8 cellular contexts compared by ENCODE assay signal in genomic region chr1:248243204-248243603, GRCh38. TPM values are rescaled to one million over a fixed set of nuclear protein-coding genes. Genes with fewer than 3 reads are reported as not detected.
DNase-seq lines count a peak whose midpoint lies in the region; ATAC-seq and TF ChIP-seq lines count a peak whose summit lies in the region.

No MANE protein-coding gene starts in this region.

- H3K27ac Mint-ChIP-seq in naive thymus-derived CD8-positive, alpha-beta T cell = no peak overlapping the region

- POLR2A ChIA-PET in Panc1 (lab: Charles Lee) = no interaction called here
- POLR2A ChIA-PET in naive thymus-derived CD8-positive, alpha-beta T cell (lab: Charles Lee) = no interaction called here

- CTCF ChIA-PET in Panc1 (lab: Charles Lee) = no interaction called here

- DNase-seq in EH (ENCODE audit: low read depth) (peak; percentile 11), HuH-7 (ENCODE audit: low spot score) (peak; percentile 35), Panc1 (ENCODE audit: low read depth, low spot score) (peak; percentile 20), cerebellar cortex (ENCODE audit: low spot score) (peak; percentile 0)
- DNase-seq in naive thymus-derived CD8-positive, alpha-beta T cell = peak in 6 of 10 donors; percentile 6 to 62 (median 30)

- intact Hi-C loops in Panc1 (cut with micrococcal nuclease; ENCODE audit: unreplicated experiment) = no loop called here

- no peaks in the 10 kb centered on the region for H3K27me3 ChIP-seq in Panc1 (ENCODE audit: control insufficient read depth, insufficient read depth, low read length)

- H3K36me3 ChIP-seq in Panc1 (ENCODE audit: control insufficient read depth, insufficient read depth, low read length) = no peaks in the 10 kb centered on the region

- peak overlapping the region in 4 of 10 donors; percentile 41 to 67 (median 52) for H3K4me3 Mint-ChIP-seq in naive thymus-derived CD8-positive, alpha-beta T cell

- H3K27ac ChIP-seq in 22Rv1 (no peak overlapping the region), Panc1 (ENCODE audit: low read length) (no peak overlapping the region)

- no peaks in the 10 kb centered on the region for H3K4me1 ChIP-seq in Panc1 (ENCODE audit: control insufficient read depth, insufficient read depth, low read length)

- H3K36me3 Mint-ChIP-seq in naive thymus-derived CD8-positive, alpha-beta T cell = no peaks in the 10 kb centered on the region

- no peaks in the 10 kb centered on the region for H3K9me3 Mint-ChIP-seq in naive thymus-derived CD8-positive, alpha-beta T cell

- no TSS peak for BruUV-seq in Panc1 (replicated peaks; lab: Mats Ljungman, UMichigan)

- peaks cover 2 to 6% (median 3%) of the 10 kb centered on the region in 4 donors for H3K4me1 Mint-ChIP-seq in naive thymus-derived CD8-positive, alpha-beta T cell

- no peaks in the 10 kb centered on the region for H3K9me3 ChIP-seq in Panc1 (ENCODE audit: control insufficient read depth, insufficient read depth, low read depth, low read length)

- TF ChIP-seq CTCF in 22Rv1 (IDR thresholded peaks at IDR 0.05) = peak; percentile 99
- peak; percentile 89 for TF ChIP-seq CTCF in Panc1 (IDR thresholded peaks at IDR 0.05)

- peaks cover 12 to 47% (median 14%) of the 10 kb centered on the region in 5 donors for H3K27me3 Mint-ChIP-seq in naive thymus-derived CD8-positive, alpha-beta T cell

- ATAC-seq in GM21737 (IDR thresholded peaks at IDR 0.05; ENCODE audit: unreplicated experiment) = peak; percentile 82
- 0 out of 2 replicates have a peak, but pooled peaks have one; percentile 42 for ATAC-seq in Panc1
- ATAC-seq in naive thymus-derived CD8-positive, alpha-beta T cell = peak in 1 of 2 donors; percentile 39
- ATAC-seq in HG03460 (IDR thresholded peaks at IDR 0.05; ENCODE audit: unreplicated experiment) = no peak

- in situ Hi-C loops in Panc1 (cut with HindIII; ENCODE audit: low pct_unique_long_range_greater_than_20kb, low sequenced_read_pairs) = no loop called here

- H3K4me3 ChIP-seq in Panc1 (ENCODE audit: low read depth in 2 of 2, low read length in 2 of 2) = peak overlapping the region in 1 of 2 experiments; percentile 6; a peak in 1 of 4 replicates

RNA-seq across cellular contexts. Expression of gene OR2M4, which starts 12.0 kb away (rescaled TPM):
- not detected for total RNA-seq in Panc1 (2021; ENCODE audit: unreplicated experiment)
- not detected for polyA plus RNA-seq in Panc1 (2012; ENCODE audit: insufficient read length)
- total RNA-seq in naive thymus-derived CD8-positive, alpha-beta T cell = not detected
- polyA plus RNA-seq in naive thymus-derived CD8-positive, alpha-beta T cell = not detected

RNA-seq across cellular contexts. Expression of gene OR2T33, which starts 34.6 kb away (rescaled TPM):
- not detected for total RNA-seq in Panc1 (2021; ENCODE audit: unreplicated experiment)
- not detected for polyA plus RNA-seq in Panc1 (2012; ENCODE audit: insufficient read length)
- total RNA-seq in naive thymus-derived CD8-positive, alpha-beta T cell = not detected
- polyA plus RNA-seq in naive thymus-derived CD8-positive, alpha-beta T cell = not detected

RNA-seq across cellular contexts. Expression of gene OR2M3, which starts 46.1 kb away (rescaled TPM):
- total RNA-seq in Panc1 (2021; ENCODE audit: unreplicated experiment) = not detected
- polyA plus RNA-seq in Panc1 (2012; ENCODE audit: insufficient read length) = not detected
- total RNA-seq in naive thymus-derived CD8-positive, alpha-beta T cell = not detected
- not detected for polyA plus RNA-seq in naive thymus-derived CD8-positive, alpha-beta T cell
